Comparison of ENCODE assay signal across 27 cellular contexts in genomic region chr18:31376477-31376876, GRCh38. TPM values are rescaled to one million over a fixed set of nuclear protein-coding genes. Genes with fewer than 3 reads are reported as not detected.
A peak's percentile ranks its signal among the peaks of the same experiment; 100 is the strongest.
DNase-seq lines count a peak whose midpoint lies in the region; ATAC-seq and TF ChIP-seq lines count a peak whose summit lies in the region.
"Had no signal": no experiment of that assay in that cellular context is flagged by ENCODE, and none has a peak within 500 bp of the region (broad histone marks: within the 10 kb centered on the region; RNA-seq: fewer than 3 reads in every experiment).

DSG4 (plus strand) TSS chr18:31376777; CDS start chr18:31376912, 135 bp downstream.

- H3K4me1 ChIP-seq in Karpas-422 (ENCODE audit: low read length) (peaks cover 21% of the 10 kb centered on the region), PC-3 (ENCODE audit: insufficient read depth, low read length) (no peaks in the 10 kb centered on the region), SJCRH30 (no peaks in the 10 kb centered on the region), mesenchymal stem cell (ENCODE audit: control insufficient read depth, insufficient read depth, low read depth, low read length) (no peaks in the 10 kb centered on the region)
- H3K4me1 ChIP-seq: BE2C, BLaER1 had no signal

- CTCF ChIA-PET in PC-3 (lab: Charles Lee), result no interaction called here

- H3K23ac ChIP-seq in mesenchymal stem cell (ENCODE audit: low read length in 2 of 2), result no peak within 1 kb of the TSS

- no peak within 1 kb of the TSS for H3K27ac ChIP-seq in Karpas-422 (ENCODE audit: low read length)
- H3K27ac ChIP-seq in PC-3 (ENCODE audit: low read length), result no peak within 1 kb of the TSS
- no peak within 1 kb of the TSS for H3K27ac ChIP-seq in epithelial cell of prostate
- H3K27ac ChIP-seq in SJCRH30, result no peak within 1 kb of the TSS
- no peak within 1 kb of the TSS for H3K27ac ChIP-seq in mesenchymal stem cell (ENCODE audit: low read length, poor library complexity, severe bottlenecking)
- H3K27ac ChIP-seq: BLaER1 had no signal

- no peak for TF ChIP-seq CTCF in PC-3 (conservative IDR thresholded peaks at IDR 0.05; ENCODE audit: low read depth, low read length)

- no peaks in the 10 kb centered on the region for H3F3A ChIP-seq in PC-3 (ENCODE audit: low read length, unreplicated experiment)

- no peaks in the 10 kb centered on the region; the same call in 1 of the 2 replicates for H3K36me3 ChIP-seq in Karpas-422 (ENCODE audit: insufficient read depth, low read length)
- H3K36me3 ChIP-seq in PC-3 (ENCODE audit: low read depth, low read length), result no peaks in the 10 kb centered on the region
- no peaks in the 10 kb centered on the region for H3K36me3 ChIP-seq in SJCRH30
- no peaks in the 10 kb centered on the region for H3K36me3 ChIP-seq in mesenchymal stem cell (ENCODE audit: control insufficient read depth in 1 of 2, insufficient read depth in 2 of 2, low read depth in 1 of 2, low read length in 2 of 2)
- H3K36me3 ChIP-seq: BE2C, BLaER1 had no signal

- no peak within 1 kb of the TSS for H2BK5ac ChIP-seq in mesenchymal stem cell (ENCODE audit: low read depth, low read length, poor library complexity, severe bottlenecking)

- H3K4ac ChIP-seq in mesenchymal stem cell (ENCODE audit: low read depth in 1 of 2, low read length in 2 of 2), result no peak within 1 kb of the TSS

- no peak within 1 kb of the TSS for H3K14ac ChIP-seq in mesenchymal stem cell (ENCODE audit: low read length in 2 of 2)

- H3K18ac ChIP-seq in mesenchymal stem cell (ENCODE audit: low read depth in 1 of 2, low read length in 2 of 2), result no peak within 1 kb of the TSS

- no peak within 1 kb of the TSS for H2BK120ac ChIP-seq in mesenchymal stem cell (ENCODE audit: low read depth, low read length)

- H2AFZ ChIP-seq in Karpas-422 (ENCODE audit: low read length) (peak within 1 kb of the TSS; percentile 35), PC-3 (ENCODE audit: low read length) (no peak within 1 kb of the TSS), mesenchymal stem cell (ENCODE audit: low read depth, low read length) (no peak within 1 kb of the TSS)

- no peak within 1 kb of the TSS for H4K91ac ChIP-seq in mesenchymal stem cell (ENCODE audit: low read length)

- H3K9me3 ChIP-seq in Karpas-422 (ENCODE audit: low read length) (no peaks in the 10 kb centered on the region), PC-3 (ENCODE audit: low read length) (no peaks in the 10 kb centered on the region), SJCRH30 (replicated peaks) (no peaks in the 10 kb centered on the region), mesenchymal stem cell (ENCODE audit: control insufficient read depth, low read length) (no peaks in the 10 kb centered on the region)
- H3K9me3 ChIP-seq: BE2C, BLaER1 had no signal

- no TSS peak for BruUV-seq in PC-3 (replicated peaks; lab: Mats Ljungman, UMichigan)

- H3K9me2 ChIP-seq in Karpas-422 (replicated peaks; ENCODE audit: insufficient read depth, low read length), result no peaks in the 10 kb centered on the region
- no peaks in the 10 kb centered on the region for H3K9me2 ChIP-seq in PC-3 (replicated peaks; ENCODE audit: low read length)

- 90% methylated on average over 3 of the region's 3 CpGs for WGBS in mesenchymal stem cell

- intact Hi-C loops in PC-3 (cut with micrococcal nuclease), result no loop called here

- no peak within 1 kb of the TSS for H2BK12ac ChIP-seq in mesenchymal stem cell (ENCODE audit: low read length in 2 of 2)

- H2BK15ac ChIP-seq in mesenchymal stem cell (ENCODE audit: low read depth, poor library complexity, severe bottlenecking), result no peak within 1 kb of the TSS

- no peaks in the 10 kb centered on the region for H4K20me1 ChIP-seq in Karpas-422 (ENCODE audit: insufficient read depth, low read depth, low read length)
- no peaks in the 10 kb centered on the region for H4K20me1 ChIP-seq in PC-3 (ENCODE audit: low read length)
- H4K20me1 ChIP-seq: BLaER1 had no signal

- H3K4me3 ChIP-seq in Karpas-422 (ENCODE audit: low read length) (no peak within 1 kb of the TSS), PC-3 (ENCODE audit: low read length) (no peak within 1 kb of the TSS), SJCRH30 (no peak within 1 kb of the TSS), mesenchymal stem cell (ENCODE audit: insufficient read depth in 1 of 2, low read depth in 1 of 2, low read length in 2 of 2) (no peak within 1 kb of the TSS)
- H3K4me3 ChIP-seq: BLaER1, GM12878 had no signal

- H3K27me3 ChIP-seq in Karpas-422 (ENCODE audit: low read length) (no peaks in the 10 kb centered on the region), PC-3 (ENCODE audit: low read length) (no peaks in the 10 kb centered on the region), SJCRH30 (no peaks in the 10 kb centered on the region), mesenchymal stem cell (ENCODE audit: control insufficient read depth in 1 of 2, insufficient read depth in 1 of 2, low read length in 2 of 2) (no peaks in the 10 kb centered on the region)
- H3K27me3 ChIP-seq: BE2C, BLaER1 had no signal

- peak; percentile 63 for ATAC-seq in PC-3
- ATAC-seq: GM12878 had no signal

- no peaks in the 10 kb centered on the region for H3K79me2 ChIP-seq in Karpas-422 (ENCODE audit: low read length)
- no peaks in the 10 kb centered on the region for H3K79me2 ChIP-seq in PC-3 (ENCODE audit: low read length)

- no peak for DNase-seq in Karpas-422
- peak; percentile 1 for DNase-seq in PC-3
- peak; percentile 27 for DNase-seq in epithelial cell of prostate (ENCODE audit: low read depth, low spot score)
- DNase-seq in SJCRH30, result no peak
- no peak for DNase-seq in mesenchymal stem cell
- DNase-seq: 8988T; ACHN; BE2C; C1 segment of cervical spinal cord; CD4-positive, alpha-beta memory T cell; CD4-positive, CD25-positive, alpha-beta regulatory T cell; CD8-positive, alpha-beta memory T cell; COR-L47; DMS 273 treated with DMSO at 0.1 percent for 48 hours; DMS153; DMS53; DMS79; DND-41; EL; GDM1 had no signal

- POLR2A ChIA-PET in PC-3 (lab: Charles Lee; ENCODE audit: unreplicated experiment), result no interaction called here

- no peaks in the 10 kb centered on the region for H3K79me1 ChIP-seq in mesenchymal stem cell (replicated peaks; ENCODE audit: low read length, poor library complexity, severe bottlenecking)

- H3K4me2 ChIP-seq in Karpas-422 (ENCODE audit: low read depth, low read length, poor library complexity, severe bottlenecking), result no peak within 1 kb of the TSS
- no peak within 1 kb of the TSS for H3K4me2 ChIP-seq in PC-3 (ENCODE audit: low read length)
- no peak within 1 kb of the TSS for H3K4me2 ChIP-seq in mesenchymal stem cell (ENCODE audit: low read length, poor library complexity, severe bottlenecking)
- H3K4me2 ChIP-seq: BLaER1 had no signal

- H4K8ac ChIP-seq in mesenchymal stem cell (ENCODE audit: low read length), result no peak within 1 kb of the TSS

- no peak within 1 kb of the TSS for H2AK5ac ChIP-seq in mesenchymal stem cell (ENCODE audit: low read length, severe bottlenecking)

- no peak within 1 kb of the TSS for H3K9ac ChIP-seq in Karpas-422 (ENCODE audit: low read length)
- H3K9ac ChIP-seq in PC-3 (ENCODE audit: low read length), result no peak within 1 kb of the TSS
- no peak within 1 kb of the TSS for H3K9ac ChIP-seq in mesenchymal stem cell (ENCODE audit: low read length)
- H3K9ac ChIP-seq: BLaER1 had no signal

RNA-seq across cellular contexts. Expression of gene DSG4, which starts in this region (rescaled TPM):
- 4.5 and 8.3 TPM in 2 replicates for total RNA-seq in Karpas-422 (2014; rRNA removed; shearing (Covaris generic); ENCODE audit: low replicate concordance)
- 0.04 TPM in 1 of 2 replicates, not detected in the other for total RNA-seq in PC-3 (2014; rRNA removed)
- total RNA-seq in SJCRH30 (2014; rRNA removed; shearing (Covaris generic)), result not detected in 2 replicates
- not detected for polyA plus RNA-seq in mesenchymal stem cell (2013, experiment 1 of 2)
- polyA plus RNA-seq in mesenchymal stem cell (2013, experiment 2 of 2), result not detected
- total RNA-seq: A673; CD4-positive, alpha-beta memory T cell; CD4-positive, CD25-positive, alpha-beta regulatory T cell; CD8-positive, alpha-beta memory T cell; Daoy; G401 had no signal
- polyA plus RNA-seq: AG04450; CD14-positive monocyte; CD4-positive, alpha-beta memory T cell; CD4-positive, CD25-positive, alpha-beta regulatory T cell; CD8-positive, alpha-beta memory T cell had no signal

Comparison
In these comparisons a context has a peak if more than half of its experiments do, and no peak if none do; other contexts are left out.
1. Peak in DNase-seq and ATAC-seq in PC-3; RNA of the gene not detected or under 1 TPM.